In the genomic region with DNA sequence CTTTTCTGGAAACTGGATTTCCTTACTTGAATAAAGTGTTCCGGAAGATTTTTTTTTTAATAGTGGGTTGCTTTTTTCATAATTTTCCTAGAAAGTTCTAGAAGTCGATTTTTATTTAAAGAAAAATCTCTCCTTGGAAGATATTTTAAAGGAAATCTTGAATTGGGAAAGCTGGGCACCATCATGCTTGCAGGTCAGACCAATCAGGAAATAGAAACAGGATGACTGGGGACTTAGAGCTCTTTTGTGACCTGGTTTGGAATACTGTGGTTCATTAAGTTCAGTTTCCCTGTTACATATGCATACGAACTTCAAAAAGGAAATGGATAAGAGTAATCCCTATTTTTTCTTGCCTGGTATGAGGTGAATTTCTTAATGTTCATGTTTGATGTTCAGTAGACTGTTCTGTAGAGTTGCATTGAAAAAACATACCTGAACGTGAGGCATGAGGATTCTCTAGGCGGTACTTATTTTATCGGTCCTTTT, we compare ENCODE assay signal across 8 cellular contexts. TPM values are rescaled to one million over a fixed set of nuclear protein-coding genes. Genes with fewer than 3 reads are reported as not detected.
DNase-seq lines count a peak whose midpoint lies in the region; ATAC-seq and TF ChIP-seq lines count a peak whose summit lies in the region.

No MANE protein-coding gene starts in this region.

- peak overlapping the region; percentile 91 for H3K27ac ChIP-seq in DND-41 (ENCODE audit: low read length)
- H3K27ac ChIP-seq in gastrocnemius medialis = peak overlapping the region; percentile 92 to 99 (median 97)

- intact Hi-C loops in activated CD8-positive, alpha-beta T cell treated with anti-CD3 and anti-CD28 coated beads for 36 hours (cut with micrococcal nuclease) = no loop called here
- intact Hi-C loops in gastrocnemius medialis (cut with DNase I; ENCODE audit: low total_unique reads) = no loop called here

- H3K4me3 ChIP-seq in DND-41 (ENCODE audit: low read depth in 1 of 2, low read length in 2 of 2) = peak overlapping the region; percentile 98
- peak overlapping the region; percentile 73 to 96 (median 84) for H3K4me3 ChIP-seq in gastrocnemius medialis

- H3K27me3 Mint-ChIP-seq in IgD-negative memory B cell = no peaks in the 10 kb centered on the region
- H3K27me3 Mint-ChIP-seq in activated CD8-positive, alpha-beta T cell treated with anti-CD3 and anti-CD28 coated beads for 36 hours = no peaks in the 10 kb centered on the region

- H3K27me3 ChIP-seq in DND-41 (ENCODE audit: insufficient read depth, low read length, poor library complexity) (no peaks in the 10 kb centered on the region), gastrocnemius medialis (no peaks in the 10 kb centered on the region)

- H2AFZ ChIP-seq in DND-41 (ENCODE audit: low read depth, low read length) = no peak overlapping the region; the same call in 1 of the 2 replicates

- H3K4me3 Mint-ChIP-seq in IgD-negative memory B cell = peak overlapping the region; percentile 94 to 99 (median 98)
- H3K4me3 Mint-ChIP-seq in activated CD8-positive, alpha-beta T cell treated with anti-CD3 and anti-CD28 coated beads for 36 hours = peak overlapping the region; percentile 88

- TF ChIP-seq POLR2A in gastrocnemius medialis (IDR thresholded peaks at IDR 0.05) = peak; percentile 22 to 57
- TF ChIP-seq POLR2A in GM18505 (IDR thresholded peaks at IDR 0.05; ENCODE audit: borderline replicate concordance, extremely low read depth, insufficient read depth, insufficient read length) = no peak

- H3K4me2 ChIP-seq in DND-41 (ENCODE audit: insufficient read depth, low read length) = peak overlapping the region; percentile 93

- peak overlapping the region; percentile 97 for H3K9ac ChIP-seq in DND-41 (ENCODE audit: low read depth, low read length)

- H3K36me3 ChIP-seq in DND-41 (ENCODE audit: insufficient read depth, low read length) (no peaks in the 10 kb centered on the region), gastrocnemius medialis (no peaks in the 10 kb centered on the region)

- ATAC-seq in DND-41 (ENCODE audit: insufficient read depth, low read depth) = no peak
- ATAC-seq in activated CD8-positive, alpha-beta T cell treated with anti-CD3 and anti-CD28 coated beads for 36 hours = no peak
- peak; percentile 32 to 37 for ATAC-seq in gastrocnemius medialis
- ATAC-seq in GM18505 (IDR thresholded peaks at IDR 0.05; ENCODE audit: unreplicated experiment) = no peak

- H3K36me3 Mint-ChIP-seq in IgD-negative memory B cell = peaks cover 3% of the 10 kb centered on the region
- H3K36me3 Mint-ChIP-seq in activated CD8-positive, alpha-beta T cell treated with anti-CD3 and anti-CD28 coated beads for 36 hours (ENCODE audit: low read depth) = peaks cover 28% of the 10 kb centered on the region

- CTCF ChIA-PET in activated CD8-positive, alpha-beta T cell treated with anti-CD3 and anti-CD28 coated beads for 36 hours (lab: Charles Lee) = interaction anchor here (1.2 to 1.3 kb wide), 2 partner anchors 16 to 30 kb away, joined by 3 read pairs; no protein-coding TSS in a partner anchor

- in situ Hi-C loops in gastrocnemius medialis (cut with MboI; ENCODE audit: low sequenced_read_pairs in 4 of 4) = loop anchor here in 2 of 4 donors (25.0 kb wide), 1 partner anchor 251 kb away; no protein-coding TSS in a partner anchor

- DNase-seq in DND-41 = no peak
- DNase-seq in activated CD8-positive, alpha-beta T cell treated with anti-CD3 and anti-CD28 coated beads for 36 hours = no peak
- peak; percentile 42 for DNase-seq in glomerular visceral epithelial cell (ENCODE audit: extremely low spot score)
- DNase-seq in gastrocnemius medialis = no peak
- no peak for DNase-seq in T-helper 9 cell
- no peak for DNase-seq in amygdala (lab: John Stamatoyannopoulos, UW)

- peaks cover 52 to 68% (median 66%) of the 10 kb centered on the region in 3 donors for H3K4me1 Mint-ChIP-seq in IgD-negative memory B cell
- peaks cover 49% of the 10 kb centered on the region for H3K4me1 Mint-ChIP-seq in activated CD8-positive, alpha-beta T cell treated with anti-CD3 and anti-CD28 coated beads for 36 hours (ENCODE audit: low read depth)

- TF ChIP-seq CTCF in DND-41 (IDR thresholded peaks at IDR 0.05; ENCODE audit: borderline replicate concordance, extremely low read depth, low read length, poor library complexity, severe bottlenecking) (no peak), gastrocnemius medialis (IDR thresholded peaks at IDR 0.05 in 4 of 5, conservative IDR thresholded peaks at IDR 0.05 in 1 of 5) (no peak)
- TF ChIP-seq CTCF in activated CD8-positive, alpha-beta T cell treated with anti-CD3 and anti-CD28 coated beads for 36 hours (IDR thresholded peaks at IDR 0.05) = no peak

- POLR2A ChIA-PET in activated CD8-positive, alpha-beta T cell treated with anti-CD3 and anti-CD28 coated beads for 36 hours (lab: Charles Lee) = interaction anchor here (1.0 to 3.5 kb wide), 6 partner anchors 11 to 178 kb away, joined by 3 to 34 read pairs (median 4); partner anchors contain the start of gene SLC7A6

- peaks cover 39% of the 10 kb centered on the region; the same call in 1 of the 2 replicates for H4K20me1 ChIP-seq in DND-41 (ENCODE audit: insufficient read depth, low read length)

- H3K79me2 ChIP-seq in DND-41 (ENCODE audit: insufficient read depth, low read length) = peaks cover 60% of the 10 kb centered on the region

- H3K9me3 Mint-ChIP-seq in IgD-negative memory B cell = no peaks in the 10 kb centered on the region
- H3K9me3 Mint-ChIP-seq in activated CD8-positive, alpha-beta T cell treated with anti-CD3 and anti-CD28 coated beads for 36 hours = no peaks in the 10 kb centered on the region

- H3K27ac Mint-ChIP-seq in IgD-negative memory B cell = peak overlapping the region; percentile 80 to 94 (median 92)
- H3K27ac Mint-ChIP-seq in activated CD8-positive, alpha-beta T cell treated with anti-CD3 and anti-CD28 coated beads for 36 hours = peak overlapping the region; percentile 88

- H3K9me3 ChIP-seq in DND-41 (ENCODE audit: insufficient read depth, low read length, severe bottlenecking) (no peaks in the 10 kb centered on the region), gastrocnemius medialis (no peaks in the 10 kb centered on the region)

- H3K4me1 ChIP-seq in DND-41 (ENCODE audit: insufficient read depth, low read length) = peaks cover 60% of the 10 kb centered on the region
- H3K4me1 ChIP-seq in gastrocnemius medialis = peaks cover 69 to 71% of the 10 kb centered on the region in 2 donors

RNA-seq across cellular contexts. Expression of gene NFATC3, which starts 1.2 kb away (rescaled TPM):
- 47.2 TPM for polyA plus RNA-seq in IgD-negative memory B cell
- total RNA-seq in activated CD8-positive, alpha-beta T cell treated with anti-CD3 and anti-CD28 coated beads for 36 hours = 100 to 1,000 TPM; 102 to 104 TPM
- total RNA-seq in gastrocnemius medialis = 10 to 100 TPM; 47.9 to 72.7 (median 70.7) TPM

Comparison
In these comparisons a context has a peak if more than half of its experiments do, and no peak if none do; other contexts are left out.
1. ATAC-seq: peak in gastrocnemius medialis (2 of 2); none in DND-41 (single experiment), activated CD8-positive, alpha-beta T cell treated with anti-CD3 and anti-CD28 coated beads for 36 hours (single experiment) and GM18505 (single experiment).